8 cellular contexts compared by ENCODE assay signal in the genomic region with DNA sequence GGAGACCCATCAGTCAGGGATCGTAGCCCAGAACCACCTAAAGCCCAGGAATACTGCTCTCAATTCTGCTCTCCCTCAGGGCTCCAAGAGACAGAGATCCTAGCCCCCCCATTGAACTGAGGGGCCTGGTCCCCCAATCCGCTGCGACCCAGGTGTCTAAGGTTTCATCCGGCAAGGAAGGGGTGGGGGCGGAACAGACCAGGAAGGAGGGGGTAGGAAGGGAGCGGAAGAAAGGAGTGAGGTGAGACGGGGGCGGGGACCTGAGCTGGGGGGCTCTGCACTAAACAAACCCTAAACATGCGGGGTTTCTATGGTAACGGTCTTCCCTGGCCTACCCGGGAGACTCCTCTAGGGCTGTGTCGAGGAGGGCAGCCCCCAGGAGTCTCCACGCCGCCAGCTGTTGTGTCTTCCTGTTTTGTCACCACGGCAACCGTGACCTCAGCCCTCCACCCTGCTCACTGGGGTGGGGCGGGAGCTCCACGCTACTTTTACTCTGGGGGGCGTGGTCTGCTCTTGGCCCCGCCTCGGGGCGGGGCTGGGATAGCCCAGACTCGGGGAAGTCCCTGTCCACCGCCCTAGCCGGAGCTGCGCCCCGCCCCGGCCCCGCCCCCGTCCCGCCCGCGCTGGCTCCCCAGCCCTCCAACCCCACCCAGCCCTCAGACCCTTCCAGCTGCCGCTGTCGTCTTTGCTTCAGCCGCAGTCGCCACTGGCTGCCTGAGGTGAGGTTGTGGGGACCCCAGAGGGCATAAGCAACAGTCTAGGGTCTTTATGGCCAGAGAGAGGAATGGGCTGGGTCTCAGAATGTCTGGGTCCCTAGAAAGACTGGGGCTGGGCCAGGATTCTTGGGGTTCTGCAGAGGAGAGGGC. TPM values are rescaled to one million over a fixed set of nuclear protein-coding genes. Genes with fewer than 3 reads are reported as not detected.
DNase-seq lines count a peak whose midpoint lies in the region; ATAC-seq, FAIRE-seq and TF ChIP-seq lines count a peak whose summit lies in the region.

A gene with protein sequence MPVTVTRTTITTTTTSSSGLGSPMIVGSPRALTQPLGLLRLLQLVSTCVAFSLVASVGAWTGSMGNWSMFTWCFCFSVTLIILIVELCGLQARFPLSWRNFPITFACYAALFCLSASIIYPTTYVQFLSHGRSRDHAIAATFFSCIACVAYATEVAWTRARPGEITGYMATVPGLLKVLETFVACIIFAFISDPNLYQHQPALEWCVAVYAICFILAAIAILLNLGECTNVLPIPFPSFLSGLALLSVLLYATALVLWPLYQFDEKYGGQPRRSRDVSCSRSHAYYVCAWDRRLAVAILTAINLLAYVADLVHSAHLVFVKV (plus strand): TSS at position 659 of the 866 bp plus-strand sequence. CDS start 5,647 bp downstream, outside the sequence.

- intact Hi-C loops in adrenal gland (cut with DNase I): no loop called here
- intact Hi-C loops in cardiac septum (cut with DNase I): no loop called here
- intact Hi-C loops in pancreas (cut with DNase I): no loop called here

- H3K36me3 Mint-ChIP-seq in IgD-negative memory B cell: peaks cover 2% of the 10 kb centered on the region
- H3K36me3 Mint-ChIP-seq in T-helper 1 cell treated with Interleukin-12 subunit alpha and Interleukin-12 subunit beta and Interleukin-4 antibody, amounts not matched to agents 30 μg/mL and 1 μg/mL, for 36 hours (ENCODE audit: low read depth): peaks cover 11% of the 10 kb centered on the region

- no peak for FAIRE-seq in pancreas (lab: Jason Lieb, UNC)

- peak within 1 kb of the TSS; percentile 86 to 98 (median 92) for H3K4me3 Mint-ChIP-seq in IgD-negative memory B cell
- peak within 1 kb of the TSS; percentile 96 for H3K4me3 Mint-ChIP-seq in T-helper 1 cell treated with Interleukin-12 subunit alpha and Interleukin-12 subunit beta and Interleukin-4 antibody, amounts not matched to agents 30 μg/mL and 1 μg/mL, for 36 hours

- H3K27ac Mint-ChIP-seq in IgD-negative memory B cell: peak within 1 kb of the TSS; percentile 96 to 100 (median 98)
- peak within 1 kb of the TSS; percentile 98 for H3K27ac Mint-ChIP-seq in T-helper 1 cell treated with Interleukin-12 subunit alpha and Interleukin-12 subunit beta and Interleukin-4 antibody, amounts not matched to agents 30 μg/mL and 1 μg/mL, for 36 hours

- no peaks in the 10 kb centered on the region for H3K27me3 ChIP-seq in adrenal gland
- no peaks in the 10 kb centered on the region for H3K27me3 ChIP-seq in pancreas
- no peaks in the 10 kb centered on the region for H3K27me3 ChIP-seq in thymus (ENCODE audit: control insufficient read depth, insufficient read depth)

- 1 to 4% (median 4%) methylated on average over 11 to 37 of the region's 37 CpGs for WGBS in adrenal gland, 4 donors
- 4 to 7% methylated on average over 28 to 37 of the region's 37 CpGs for WGBS in pancreas, 2 donors
- 3% methylated on average over 37 of the region's 37 CpGs for WGBS in thymus

- H3K4me1 ChIP-seq in adrenal gland (replicated peaks in 1 of 2) (peaks cover 8 to 23% of the 10 kb centered on the region in 2 donors), pancreas (peaks cover 0 to 6% (median 0%) of the 10 kb centered on the region in 3 donors), thymus (ENCODE audit: control insufficient read depth, insufficient read depth, low read length) (peaks cover 12% of the 10 kb centered on the region)

- peak in 1 of 2 donors; percentile 54 for TF ChIP-seq POLR2A in adrenal gland (IDR thresholded peaks at IDR 0.05)

- peaks cover 4% of the 10 kb centered on the region for H3K27me3 Mint-ChIP-seq in IgD-negative memory B cell
- H3K27me3 Mint-ChIP-seq in T-helper 1 cell treated with Interleukin-12 subunit alpha and Interleukin-12 subunit beta and Interleukin-4 antibody, amounts not matched to agents 30 μg/mL and 1 μg/mL, for 36 hours (ENCODE audit: low read depth): no peaks in the 10 kb centered on the region

- ATAC-seq in GM21576 (IDR thresholded peaks at IDR 0.05; ENCODE audit: unreplicated experiment) (peak; percentile 69), pancreas (peak; percentile 80 to 90 (median 83))

- peaks cover 13 to 22% (median 20%) of the 10 kb centered on the region in 3 donors for H3K4me1 Mint-ChIP-seq in IgD-negative memory B cell
- peaks cover 38% of the 10 kb centered on the region for H3K4me1 Mint-ChIP-seq in T-helper 1 cell treated with Interleukin-12 subunit alpha and Interleukin-12 subunit beta and Interleukin-4 antibody, amounts not matched to agents 30 μg/mL and 1 μg/mL, for 36 hours (ENCODE audit: low read depth)

- H3K9me3 ChIP-seq in adrenal gland (replicated peaks in 1 of 3) (no peaks in the 10 kb centered on the region), pancreas (no peaks in the 10 kb centered on the region), thymus (ENCODE audit: control insufficient read depth) (no peaks in the 10 kb centered on the region)

- no peak for TF ChIP-seq CTCF in adrenal gland (IDR thresholded peaks at IDR 0.05)
- TF ChIP-seq CTCF in pancreas (IDR thresholded peaks at IDR 0.05): no peak

- H3K4me3 ChIP-seq in adrenal gland (peak within 1 kb of the TSS in 3 of 4 donors; percentile 40 to 75 (median 41)), pancreas (peak within 1 kb of the TSS; percentile 52 to 86 (median 76)), thymus (ENCODE audit: low read length) (peak within 1 kb of the TSS; percentile 83)

- DNase-seq in DMS153 treated with DMSO at 0.1 percent for 48 hours (lab: John Stamatoyannopoulos, UW; ENCODE audit: unreplicated experiment): peak; percentile 69
- DNase-seq in adrenal gland: peak; percentile 93 to 98 (median 96)
- DNase-seq in cardiac septum (ENCODE audit: low spot score): peak; percentile 100
- DNase-seq in pancreas: peak; percentile 96 to 99 (median 99)

- H3K36me3 ChIP-seq in adrenal gland (replicated peaks in 1 of 2) (no peaks in the 10 kb centered on the region), pancreas (no peaks in the 10 kb centered on the region), thymus (ENCODE audit: control insufficient read depth, insufficient read depth) (peaks cover 4% of the 10 kb centered on the region)

- peak within 1 kb of the TSS in 4 of 5 donors; percentile 46 to 86 (median 73) for H3K27ac ChIP-seq in adrenal gland
- H3K27ac ChIP-seq in pancreas: peak within 1 kb of the TSS; percentile 82 to 87 (median 84)
- peak within 1 kb of the TSS; percentile 90 for H3K27ac ChIP-seq in thymus (ENCODE audit: low read depth)

- H3K9me3 Mint-ChIP-seq in IgD-negative memory B cell: no peaks in the 10 kb centered on the region
- H3K9me3 Mint-ChIP-seq in T-helper 1 cell treated with Interleukin-12 subunit alpha and Interleukin-12 subunit beta and Interleukin-4 antibody, amounts not matched to agents 30 μg/mL and 1 μg/mL, for 36 hours: no peaks in the 10 kb centered on the region

RNA-seq across cellular contexts. Expression of the gene that starts here (rescaled TPM):
- 47.0 TPM for polyA plus RNA-seq in IgD-negative memory B cell
- total RNA-seq in adrenal gland: 10 to 100 TPM; 20.2 to 74.0 (median 46.2) TPM
- 10 to 100 TPM; 19.7 to 23.4 (median 22.7) TPM for polyA plus RNA-seq in adrenal gland
- 211 TPM for total RNA-seq in cardiac septum
- total RNA-seq in pancreas: 10 to 100 TPM; 21.5 to 57.6 (median 31.0) TPM
- polyA plus RNA-seq in pancreas: 10 to 100 TPM; 14.0 to 40.6 TPM
- 34.4 TPM for polyA plus RNA-seq in thymus

Comparison
In these comparisons a context has a peak if more than half of its experiments do, and no peak if none do; other contexts are left out.
1. Peak in every context shown above with its lines: DNase-seq, ATAC-seq, H3K4me3 ChIP-seq and H3K27ac ChIP-seq.